13 cellular contexts compared by ENCODE assay signal in the genomic region with DNA sequence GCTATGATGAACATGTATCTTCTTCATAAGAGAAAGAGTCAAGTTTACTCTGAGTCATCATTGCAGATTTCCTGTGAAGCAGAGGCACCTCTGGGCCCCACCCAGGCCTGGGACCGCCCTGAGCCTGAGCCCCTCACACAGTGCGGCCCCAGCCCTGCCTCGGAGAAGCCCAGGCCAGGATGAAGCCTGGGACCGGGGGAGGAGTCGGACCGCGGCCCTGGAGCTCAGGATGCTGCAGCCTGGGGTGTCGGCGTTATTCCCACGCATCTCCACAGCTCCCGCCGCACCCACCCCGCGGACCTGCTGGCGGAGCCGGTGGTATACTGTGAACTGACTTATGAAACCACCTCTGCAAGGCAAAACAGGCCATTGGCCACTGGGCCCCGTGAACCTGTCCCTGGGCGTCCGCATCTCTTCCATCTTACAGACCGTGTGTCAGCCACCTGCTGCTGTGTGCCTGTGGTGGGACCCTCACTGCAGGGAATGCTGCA. TPM values are rescaled to one million over a fixed set of nuclear protein-coding genes. Genes with fewer than 3 reads are reported as not detected.
DNase-seq lines count a peak whose midpoint lies in the region; ATAC-seq, FAIRE-seq and TF ChIP-seq lines count a peak whose summit lies in the region.
"Had no signal": no experiment of that assay in that cellular context is flagged by ENCODE, and none has a peak within 500 bp of the region (broad histone marks: within the 10 kb centered on the region; RNA-seq: fewer than 3 reads in every experiment).

No MANE protein-coding gene starts in this region.

- no peak for FAIRE-seq in RCC 7860 (lab: Jason Lieb, UNC)

- H3K4me3 ChIP-seq in H7 (ENCODE audit: insufficient read depth, low read depth, low read length) (no peak overlapping the region), right cardiac atrium (ENCODE audit: low read length) (no peak overlapping the region), smooth muscle cell (no peak overlapping the region)
- H3K4me3 ChIP-seq: body of pancreas had no signal

- WGBS in right cardiac atrium, result 87% methylated on average over 20 of the region's 20 CpGs
- 67% methylated on average over 20 of the region's 20 CpGs for WGBS in smooth muscle cell (ENCODE audit: low lambda C conversion rate)

- no peak for ATAC-seq in right cardiac atrium
- ATAC-seq: body of pancreas had no signal

- peaks cover 22% of the 10 kb centered on the region for H3K27me3 Mint-ChIP-seq in activated naive CD8-positive, alpha-beta T cell treated with anti-CD3 and anti-CD28 coated beads for 36 hours

- H3K9me3 ChIP-seq in right cardiac atrium (ENCODE audit: control insufficient read depth, low read length) (no peaks in the 10 kb centered on the region), smooth muscle cell (replicated peaks; ENCODE audit: low read depth) (no peaks in the 10 kb centered on the region)
- H3K9me3 ChIP-seq: body of pancreas had no signal

- no peak overlapping the region for H3K4me3 Mint-ChIP-seq in activated naive CD8-positive, alpha-beta T cell treated with anti-CD3 and anti-CD28 coated beads for 36 hours

- peak; percentile 64 for DNase-seq in H7
- peak; percentile 28 for DNase-seq in activated naive CD8-positive, alpha-beta T cell treated with anti-CD3 and anti-CD28 coated beads for 36 hours
- peak; percentile 36 to 61 (median 60) for DNase-seq in right cardiac atrium
- no peak for DNase-seq in smooth muscle cell (lab: John Stamatoyannopoulos, UW; ENCODE audit: unreplicated experiment)
- DNase-seq in RCC 7860 (ENCODE audit: low spot score), result no peak
- no peak for DNase-seq in NOMO-1 treated with DMSO at 0.1 percent for 48 hours (lab: John Stamatoyannopoulos, UW; ENCODE audit: unreplicated experiment)
- no peak for DNase-seq in stimulated activated CD4-positive, alpha-beta T cell treated with anti-CD3 and anti-CD28 coated beads, Interleukin-15, amount 100 ng/mL, for 24 hours
- DNase-seq in COR-L47 (lab: John Stamatoyannopoulos, UW), result no peak
- DNase-seq: immature natural killer cell, NCI-H1417, nucleus accumbens had no signal

- no peaks in the 10 kb centered on the region for H3K36me3 ChIP-seq in H7 (replicated peaks; ENCODE audit: control insufficient read depth, insufficient read depth, low read length)
- H3K36me3 ChIP-seq in smooth muscle cell (ENCODE audit: low read depth), result no peaks in the 10 kb centered on the region

- peaks cover 32% of the 10 kb centered on the region for H3F3A ChIP-seq in smooth muscle cell (ENCODE audit: low read depth)

- H3K9ac ChIP-seq in smooth muscle cell (ENCODE audit: low read depth), result no peak overlapping the region

- TF ChIP-seq CTCF in smooth muscle cell (IDR thresholded peaks at IDR 0.05; ENCODE audit: borderline replicate concordance, insufficient read depth, poor library complexity, severe bottlenecking), result no peak

- H3K9me3 Mint-ChIP-seq in activated naive CD8-positive, alpha-beta T cell treated with anti-CD3 and anti-CD28 coated beads for 36 hours, result no peaks in the 10 kb centered on the region
- H3K9me3 Mint-ChIP-seq: immature natural killer cell had no signal

- H3K36me3 Mint-ChIP-seq in activated naive CD8-positive, alpha-beta T cell treated with anti-CD3 and anti-CD28 coated beads for 36 hours, result no peaks in the 10 kb centered on the region
- H3K36me3 Mint-ChIP-seq: immature natural killer cell had no signal

- H3K27ac ChIP-seq in right cardiac atrium (ENCODE audit: low read length) (no peak overlapping the region), smooth muscle cell (ENCODE audit: low read depth) (peak overlapping the region; percentile 95)
- H3K27ac ChIP-seq: body of pancreas, HL-60 had no signal

- H3K4me2 ChIP-seq in smooth muscle cell, result no peak overlapping the region

- H3K27me3 ChIP-seq in H7 (ENCODE audit: control insufficient read depth, insufficient read depth, low read length), result peaks cover 14% of the 10 kb centered on the region
- no peaks in the 10 kb centered on the region for H3K27me3 ChIP-seq in right cardiac atrium (ENCODE audit: control insufficient read depth, insufficient read depth)
- no peaks in the 10 kb centered on the region for H3K27me3 ChIP-seq in smooth muscle cell (ENCODE audit: low read depth)

- H2AFZ ChIP-seq in smooth muscle cell (ENCODE audit: low read depth), result no peak overlapping the region

- peaks cover 24% of the 10 kb centered on the region for H3K4me1 Mint-ChIP-seq in activated naive CD8-positive, alpha-beta T cell treated with anti-CD3 and anti-CD28 coated beads for 36 hours

- H3K79me2 ChIP-seq in smooth muscle cell (ENCODE audit: low read depth), result peaks cover 27% of the 10 kb centered on the region

- H3K4me1 ChIP-seq in right cardiac atrium (ENCODE audit: control insufficient read depth, insufficient read depth, low read length) (peaks cover 1% of the 10 kb centered on the region), smooth muscle cell (ENCODE audit: low read depth) (peaks cover 27% of the 10 kb centered on the region)

- no peak overlapping the region for H3K27ac Mint-ChIP-seq in activated naive CD8-positive, alpha-beta T cell treated with anti-CD3 and anti-CD28 coated beads for 36 hours
- H3K27ac Mint-ChIP-seq: immature natural killer cell had no signal

- intact Hi-C loops in right cardiac atrium (cut with DNase I), result loop anchor here in 1 of 4 donors (10.0 kb wide), 1 partner anchor 306 kb away; a partner anchor contains a TSS

- H4K20me1 ChIP-seq in smooth muscle cell (ENCODE audit: low read depth), result peaks cover 26% of the 10 kb centered on the region

RNA-seq across cellular contexts. Expression of a gene that starts 2.4 kb away (rescaled TPM):
- 243 and 283 TPM in 2 replicates for total RNA-seq in H7 (2014; rRNA removed; shearing (Covaris generic))
- total RNA-seq in activated naive CD8-positive, alpha-beta T cell treated with anti-CD3 and anti-CD28 coated beads for 36 hours, result 1 to 10 TPM; 4.3 to 5.2 TPM
- total RNA-seq in right cardiac atrium, result 100 to 1,000 TPM; 112 to 192 (median 171) TPM
- polyA plus RNA-seq in right cardiac atrium, result 165 TPM
- 1,267 and 1,292 TPM in 2 replicates for total RNA-seq in smooth muscle cell
- 2,075 and 2,827 TPM in 2 replicates for polyA plus RNA-seq in smooth muscle cell

Comparison
In these comparisons a context has a peak if more than half of its experiments do, and no peak if none do; other contexts are left out.
1. DNase-seq: peak in H7 (single experiment), activated naive CD8-positive, alpha-beta T cell treated with anti-CD3 and anti-CD28 coated beads for 36 hours (single experiment) and right cardiac atrium (3 of 3); none in smooth muscle cell (single experiment), RCC 7860 (single experiment), NOMO-1 treated with DMSO at 0.1 percent for 48 hours (single experiment), stimulated activated CD4-positive, alpha-beta T cell treated with anti-CD3 and anti-CD28 coated beads, Interleukin-15, amount 100 ng/mL, for 24 hours (single experiment) and COR-L47 (single experiment).
2. RNA of a gene that starts 2.4 kb away (total RNA-seq): 1,267 to 1,292 TPM in smooth muscle cell, 243 to 283 TPM in H7 and 112 to 192 TPM in right cardiac atrium; 4.3 to 5.2 TPM in activated naive CD8-positive, alpha-beta T cell treated with anti-CD3 and anti-CD28 coated beads for 36 hours; every median in the first group is over 10 times any median in the second.